ENCODE assay signal across 8 cellular contexts in the genomic region with DNA sequence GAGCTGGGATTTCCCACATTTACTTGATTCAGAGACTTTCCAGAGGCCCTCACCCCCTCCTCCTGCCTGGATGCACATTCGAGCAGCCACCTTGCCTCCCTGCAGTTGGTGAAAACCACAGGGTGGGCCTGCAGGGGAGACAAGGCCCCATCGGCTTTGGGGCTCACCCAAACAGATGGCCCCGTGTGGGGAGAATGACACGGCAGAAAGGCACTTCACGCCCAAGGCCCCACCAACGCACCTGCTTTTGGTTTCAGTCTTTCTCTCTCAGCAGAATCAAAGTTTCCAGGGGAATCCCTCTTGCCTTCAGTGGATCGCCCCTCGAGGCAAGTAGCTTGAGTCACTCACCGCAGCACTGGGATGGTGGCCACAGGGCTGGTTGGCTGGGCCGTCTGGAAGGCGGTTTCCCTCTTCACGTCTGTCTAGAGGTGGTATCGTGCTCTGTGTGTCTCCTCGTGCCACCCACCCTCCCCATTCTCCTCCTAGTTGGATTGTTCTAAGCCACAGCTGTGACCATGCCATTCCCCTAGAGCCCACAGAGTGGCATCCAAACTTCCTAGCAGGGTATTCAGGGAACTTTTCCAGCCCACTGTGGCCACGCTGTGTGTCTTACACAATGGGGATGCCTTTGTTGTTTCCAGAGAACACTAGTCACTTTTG. TPM values are rescaled to one million over a fixed set of nuclear protein-coding genes. Genes with fewer than 3 reads are reported as not detected.
DNase-seq lines count a peak whose midpoint lies in the region; ATAC-seq and TF ChIP-seq lines count a peak whose summit lies in the region.

No MANE protein-coding gene starts in this region.

- no peaks in the 10 kb centered on the region for H3K27me3 ChIP-seq in A673 (replicated peaks; ENCODE audit: insufficient read depth, low read depth, low read length, poor library complexity)

- ATAC-seq in GM19043 (IDR thresholded peaks at IDR 0.05; ENCODE audit: low read depth, unreplicated experiment) (peak; percentile 87), HG03103 (IDR thresholded peaks at IDR 0.05; ENCODE audit: low read depth, unreplicated experiment) (peak; percentile 76)

- H3K9me3 ChIP-seq in A673 (ENCODE audit: low read depth, low read length, poor library complexity, severe bottlenecking) = no peaks in the 10 kb centered on the region

- POLR2A ChIA-PET in activated CD4-positive, alpha-beta T cell treated with anti-CD3 and anti-CD28 coated beads, Interleukin-2, amount 10 ng/mL, durations not matched to agents 7 days and 5 days (lab: Charles Lee) = no interaction called here
- POLR2A ChIA-PET in A673 (lab: Charles Lee; ENCODE audit: low non-redundant PET) = no interaction called here

- H3K36me3 ChIP-seq in A673 (ENCODE audit: insufficient read depth, low read length, poor library complexity, severe bottlenecking) = no peaks in the 10 kb centered on the region

- no TSS peak for BruUV-seq in A673 (replicated peaks; lab: Mats Ljungman, UMichigan)

- H3K4me1 ChIP-seq in A673 (ENCODE audit: insufficient read depth, low read length, poor library complexity, severe bottlenecking) = no peaks in the 10 kb centered on the region

- H3K4me3 Mint-ChIP-seq in activated CD4-positive, alpha-beta T cell treated with anti-CD3 and anti-CD28 coated beads, Interleukin-2, amount 10 ng/mL, durations not matched to agents 7 days and 5 days = peak overlapping the region; percentile 57

- TF ChIP-seq CTCF in A673 (conservative IDR thresholded peaks at IDR 0.05; ENCODE audit: low read depth, low read length) = no peak

- no peaks in the 10 kb centered on the region for H3K36me3 Mint-ChIP-seq in activated CD4-positive, alpha-beta T cell treated with anti-CD3 and anti-CD28 coated beads, Interleukin-2, amount 10 ng/mL, durations not matched to agents 7 days and 5 days (ENCODE audit: low read depth)

- H3K9me3 Mint-ChIP-seq in activated CD4-positive, alpha-beta T cell treated with anti-CD3 and anti-CD28 coated beads, Interleukin-2, amount 10 ng/mL, durations not matched to agents 7 days and 5 days = no peaks in the 10 kb centered on the region

- peak; percentile 73 for DNase-seq in activated CD4-positive, alpha-beta T cell treated with anti-CD3 and anti-CD28 coated beads, Interleukin-2, amount 10 ng/mL, durations not matched to agents 7 days and 5 days
- DNase-seq in globus pallidus (ENCODE audit: low spot score) = peak; percentile 86
- peak; percentile 74 to 76 for DNase-seq in stimulated activated CD8-positive, alpha-beta memory T cell treated with anti-CD3 and anti-CD28 coated beads, Interleukin-7, amount 100 ng/mL, for 4 hours (ENCODE audit: low read depth in 2 of 2)
- no peak for DNase-seq in NCI-H524 treated with DMSO at 0.1 percent for 48 hours (lab: John Stamatoyannopoulos, UW)
- no peak for DNase-seq in A673 (ENCODE audit: low spot score)
- DNase-seq in NCI-H187 (lab: John Stamatoyannopoulos, UW) = no peak

- H3K27ac Mint-ChIP-seq in activated CD4-positive, alpha-beta T cell treated with anti-CD3 and anti-CD28 coated beads, Interleukin-2, amount 10 ng/mL, durations not matched to agents 7 days and 5 days = peak overlapping the region; percentile 88

- H3K4me3 ChIP-seq in A673 (ENCODE audit: low read depth, low read length, poor library complexity, severe bottlenecking) = no peak overlapping the region

- H3K4me1 Mint-ChIP-seq in activated CD4-positive, alpha-beta T cell treated with anti-CD3 and anti-CD28 coated beads, Interleukin-2, amount 10 ng/mL, durations not matched to agents 7 days and 5 days = peaks cover 34% of the 10 kb centered on the region

- H3K27me3 Mint-ChIP-seq in activated CD4-positive, alpha-beta T cell treated with anti-CD3 and anti-CD28 coated beads, Interleukin-2, amount 10 ng/mL, durations not matched to agents 7 days and 5 days = no peaks in the 10 kb centered on the region

- CTCF ChIA-PET in activated CD4-positive, alpha-beta T cell treated with anti-CD3 and anti-CD28 coated beads, Interleukin-2, amount 10 ng/mL, durations not matched to agents 7 days and 5 days (lab: Charles Lee) = interaction anchor here (1.2 to 1.7 kb wide), 3 partner anchors 9 to 31 kb away, joined by 3 read pairs; no protein-coding TSS in a partner anchor
- CTCF ChIA-PET in A673 (lab: Charles Lee) = no interaction called here

- H3K27ac ChIP-seq in A673 (ENCODE audit: low read depth, low read length, poor library complexity, severe bottlenecking) = no peak overlapping the region

- intact Hi-C loops in A673 (cut with micrococcal nuclease; ENCODE audit: unreplicated experiment) = no loop called here

RNA-seq across cellular contexts. Expression of gene SEC61B, which starts 31.8 kb away (rescaled TPM):
- 100 to 1,000 TPM; 104 to 116 TPM for total RNA-seq in activated CD4-positive, alpha-beta T cell treated with anti-CD3 and anti-CD28 coated beads, Interleukin-2, amount 10 ng/mL, durations not matched to agents 7 days and 5 days
- 175 and 183 TPM in 2 replicates for total RNA-seq in A673 (2021)

RNA-seq across cellular contexts. Expression of gene ALG2, which starts 32.2 kb away (rescaled TPM):
- total RNA-seq in activated CD4-positive, alpha-beta T cell treated with anti-CD3 and anti-CD28 coated beads, Interleukin-2, amount 10 ng/mL, durations not matched to agents 7 days and 5 days = 10 to 100 TPM; 21.2 to 30.5 TPM
- total RNA-seq in A673 (2021) = 27.6 and 30.1 TPM in 2 replicates

Comparison
In these comparisons a context has a peak if more than half of its experiments do, and no peak if none do; other contexts are left out.
1. DNase-seq: peak in activated CD4-positive, alpha-beta T cell treated with anti-CD3 and anti-CD28 coated beads, Interleukin-2, amount 10 ng/mL, durations not matched to agents 7 days and 5 days (single experiment), globus pallidus (single experiment) and stimulated activated CD8-positive, alpha-beta memory T cell treated with anti-CD3 and anti-CD28 coated beads, Interleukin-7, amount 100 ng/mL, for 4 hours (2 of 2); none in NCI-H524 treated with DMSO at 0.1 percent for 48 hours (single experiment), A673 (single experiment) and NCI-H187 (0 of 2).